8 cellular contexts compared by ENCODE assay signal in genomic region chr12:111434680-111435338, GRCh38. TPM values are rescaled to one million over a fixed set of nuclear protein-coding genes. Genes with fewer than 3 reads are reported as not detected.
DNase-seq lines count a peak whose midpoint lies in the region; ATAC-seq and TF ChIP-seq lines count a peak whose summit lies in the region.

No MANE protein-coding gene starts in this region.

- H4K20me1 ChIP-seq in PC-3 (ENCODE audit: low read length), result no peaks in the 10 kb centered on the region

- no peaks in the 10 kb centered on the region for H3K27me3 ChIP-seq in PC-3 (ENCODE audit: low read length)

- H3F3A ChIP-seq in PC-3 (ENCODE audit: low read length, unreplicated experiment), result no peaks in the 10 kb centered on the region

- H3K9me3 ChIP-seq in PC-3 (ENCODE audit: low read length), result no peaks in the 10 kb centered on the region

- BruUV-seq in PC-3 (replicated peaks; lab: Mats Ljungman, UMichigan), result no TSS peak

- H3K9ac ChIP-seq in PC-3 (ENCODE audit: low read length), result no peak overlapping the region

- H3K36me3 ChIP-seq in PC-3 (ENCODE audit: low read depth, low read length), result no peaks in the 10 kb centered on the region

- ATAC-seq in GM18498 (IDR thresholded peaks at IDR 0.05; ENCODE audit: unreplicated experiment) (peak; percentile 72), HG02840 (IDR thresholded peaks at IDR 0.05; ENCODE audit: low FRiP score, unreplicated experiment) (peak; percentile 53), PC-3 (no peak; the same call in 1 of the 2 replicates), Right ventricle myocardium inferior (peak; percentile 73)

- POLR2A ChIA-PET in PC-3 (lab: Charles Lee; ENCODE audit: unreplicated experiment), result interaction anchor here (0.6 kb wide), 1 partner anchor 1198 kb away, joined by 3 read pairs; no protein-coding TSS in a partner anchor

- intact Hi-C loops in PC-3 (cut with micrococcal nuclease) (no loop called here), Right ventricle myocardium inferior (cut with DNase I) (no loop called here)

- TF ChIP-seq CTCF in PC-3 (conservative IDR thresholded peaks at IDR 0.05; ENCODE audit: low read depth, low read length), result no peak

- H3K27ac ChIP-seq in PC-3 (ENCODE audit: low read length), result 0 out of 2 replicates have a peak overlapping the region, but pooled peaks have one; percentile 1

- peaks cover 34% of the 10 kb centered on the region for H3K4me1 ChIP-seq in PC-3 (ENCODE audit: insufficient read depth, low read length)

- H3K4me2 ChIP-seq in PC-3 (ENCODE audit: low read length), result no peak overlapping the region

- DNase-seq in PC-3, result no peak
- DNase-seq in activated gamma-delta T cell (lab: John Stamatoyannopoulos, UW), result peak; percentile 70
- DNase-seq in Right ventricle myocardium inferior (ENCODE audit: missing footprints), result peak; percentile 79
- peak; percentile 65 to 75 for DNase-seq in stimulated activated CD4-positive, alpha-beta T cell treated with anti-CD3 and anti-CD28 coated beads, Interleukin-12 subunit alpha, Interleukin-12 subunit beta, amount 100 ng/mL, for 24 hours (ENCODE audit: low read depth in 2 of 2)
- DNase-seq in SIG-M5 treated with dmso at 0.1 percent for 504 hours (lab: John Stamatoyannopoulos, UW; ENCODE audit: unreplicated experiment), result no peak
- no peak for DNase-seq in NOMO-1 treated with DMSO at 0.1 percent for 48 hours (lab: John Stamatoyannopoulos, UW; ENCODE audit: unreplicated experiment)

- no peak overlapping the region for H2AFZ ChIP-seq in PC-3 (ENCODE audit: low read length)

- 0 out of 2 replicates have a peak, but pooled peaks cover 19% of the 10 kb centered on the region for H3K79me2 ChIP-seq in PC-3 (ENCODE audit: low read length)

- H3K4me3 ChIP-seq in PC-3 (ENCODE audit: low read length), result no peak overlapping the region

- H3K9me2 ChIP-seq in PC-3 (replicated peaks; ENCODE audit: low read length), result no peaks in the 10 kb centered on the region

- CTCF ChIA-PET in PC-3 (lab: Charles Lee), result interaction anchor here (1.0 kb wide), 2 partner anchors 17 to 103 kb away, joined by 3 read pairs; no protein-coding TSS in a partner anchor

RNA-seq across cellular contexts. Expression of gene SH2B3, which starts 29.1 kb away (rescaled TPM):
- total RNA-seq in PC-3 (2014; rRNA removed) (12.9 and 34.6 TPM in 2 replicates), Right ventricle myocardium inferior (43.7 TPM)

Comparison
In these comparisons a context has a peak if more than half of its experiments do, and no peak if none do; other contexts are left out.
1. DNase-seq: peak in activated gamma-delta T cell (single experiment), Right ventricle myocardium inferior (single experiment) and stimulated activated CD4-positive, alpha-beta T cell treated with anti-CD3 and anti-CD28 coated beads, Interleukin-12 subunit alpha, Interleukin-12 subunit beta, amount 100 ng/mL, for 24 hours (2 of 2); none in PC-3 (single experiment), SIG-M5 treated with dmso at 0.1 percent for 504 hours (single experiment) and NOMO-1 treated with DMSO at 0.1 percent for 48 hours (single experiment).